25 cellular contexts compared by ENCODE assay signal in the genomic region with DNA sequence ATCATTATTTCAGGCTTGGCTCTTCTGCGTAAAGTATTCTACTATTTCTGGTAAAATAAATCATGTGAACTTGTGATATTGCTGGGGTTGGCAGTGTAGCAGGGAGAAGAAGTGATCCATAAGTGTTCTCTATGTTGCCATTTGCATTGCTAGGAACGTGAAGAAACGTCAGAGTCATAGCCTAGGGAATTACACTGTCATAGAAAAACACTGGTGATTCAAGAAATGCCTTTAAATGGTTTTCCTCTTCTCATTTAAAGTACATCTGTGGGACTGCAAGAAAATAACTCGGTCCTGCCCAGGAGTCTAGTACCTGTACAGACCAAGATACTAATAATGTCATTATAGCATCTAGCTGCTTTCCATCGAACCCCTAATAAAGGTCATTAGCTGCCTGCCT.
"Had no signal": no experiment of that assay in that cellular context is flagged by ENCODE, and none has a peak within 500 bp of the region (broad histone marks: within the 10 kb centered on the region; RNA-seq: fewer than 3 reads in every experiment).

No MANE protein-coding gene starts in this region.

- ATAC-seq: effector memory CD8-positive, alpha-beta T cell; left colon; left ventricle myocardium superior; lower lobe of right lung; naive thymus-derived CD8-positive, alpha-beta T cell; right lobe of liver; stimulated activated effector memory CD8-positive, alpha-beta T cell treated with anti-CD3 and anti-CD28 coated beads, Interleukin-12 subunit alpha, Interleukin-12 subunit beta, amount 100 ng/mL, for 72 hours had no signal

- FAIRE-seq: endometrium, frontal cortex had no signal

- DNase-seq: cortex of kidney; effector memory CD8-positive, alpha-beta T cell; erythroblast; esophagus squamous epithelium; hypothalamus; immature natural killer cell; islet precursor cell; kidney glomerular epithelial cell; left colon; left ventricle myocardium superior; lower lobe of right lung; naive thymus-derived CD8-positive, alpha-beta T cell; nephron progenitor cell; right lobe of liver; stimulated activated CD4-positive, alpha-beta T cell treated with anti-CD3 and anti-CD28 coated beads, Interleukin-12 subunit alpha, Interleukin-12 subunit beta, amount 100 ng/mL, for 4 hours; stimulated activated CD4-positive, alpha-beta T cell treated with anti-CD3 and anti-CD28 coated beads, Interleukin-1b, Interleukin-23, amount 100 ng/mL, for 48 hours; stimulated activated CD4-positive, alpha-beta T cell treated with anti-CD3 and anti-CD28 coated beads, Interleukin-4, amount 100 ng/mL, for 24 hours; stimulated activated naive CD4-positive, alpha-beta T cell treated with Interleukin-2 at 50 U/mL for 16 hours; stomach; substantia nigra; testis; tibial artery had no signal
